ENCODE assay signal across 8 cellular contexts in genomic region chr12:8241917-8242622, GRCh38. TPM values are rescaled to one million over a fixed set of nuclear protein-coding genes. Genes with fewer than 3 reads are reported as not detected.
DNase-seq lines count a peak whose midpoint lies in the region; ATAC-seq and TF ChIP-seq lines count a peak whose summit lies in the region.
"Not testable (repeated sequence)": the region's sequence is repeated elsewhere in the genome, so short reads cannot be mapped to it uniquely, and the experiment has no call there.

No MANE protein-coding gene starts in this region.

- H3K27ac Mint-ChIP-seq in T-helper 17 cell = peak overlapping the region; percentile 34
- H3K27ac Mint-ChIP-seq in activated naive CD4-positive, alpha-beta T cell treated with anti-CD3 and anti-CD28 coated beads, Interleukin-2, amount 10 ng/mL, durations not matched to agents 7 days and 5 days = peak overlapping the region; percentile 76

- DNase-seq in GM06990 (ENCODE audit: extremely low read depth, insufficient read length); T-helper 17 cell; activated naive CD4-positive, alpha-beta T cell treated with anti-CD3 and anti-CD28 coated beads, Interleukin-2, amount 10 ng/mL, durations not matched to agents 7 days and 5 days: not testable (repeated sequence)
- DNase-seq in NAMALWA (ENCODE audit: low spot score) (peak; percentile 88), epithelial cell of esophagus (ENCODE audit: low read depth) (peak; percentile 22), putamen (ENCODE audit: low spot score) (peak; percentile 50)

- H3K9me3 Mint-ChIP-seq in activated naive CD4-positive, alpha-beta T cell treated with anti-CD3 and anti-CD28 coated beads, Interleukin-2, amount 10 ng/mL, durations not matched to agents 7 days and 5 days = not testable (repeated sequence)

- not testable (repeated sequence) for H3K36me3 Mint-ChIP-seq in T-helper 17 cell (ENCODE audit: low read depth); activated naive CD4-positive, alpha-beta T cell treated with anti-CD3 and anti-CD28 coated beads, Interleukin-2, amount 10 ng/mL, durations not matched to agents 7 days and 5 days

- not testable (repeated sequence) for H3K9ac ChIP-seq in liver (ENCODE audit: low read depth in 1 of 2, low read length in 2 of 2)

- CTCF ChIA-PET in activated naive CD4-positive, alpha-beta T cell treated with anti-CD3 and anti-CD28 coated beads, Interleukin-2, amount 10 ng/mL, durations not matched to agents 7 days and 5 days (lab: Charles Lee) = not testable (repeated sequence)

- H3K27ac ChIP-seq in liver (ENCODE audit: low read depth in 1 of 2, low read length in 2 of 2) = peak overlapping the region; percentile 41 to 54
- H3K27ac ChIP-seq in urinary bladder (ENCODE audit: low read depth) = not testable (repeated sequence)

- H3K4me1 Mint-ChIP-seq in T-helper 17 cell = not testable (repeated sequence)
- H3K4me1 Mint-ChIP-seq in activated naive CD4-positive, alpha-beta T cell treated with anti-CD3 and anti-CD28 coated beads, Interleukin-2, amount 10 ng/mL, durations not matched to agents 7 days and 5 days = peaks cover 21% of the 10 kb centered on the region

- H3K4me3 Mint-ChIP-seq in T-helper 17 cell = peak overlapping the region; percentile 91
- peak overlapping the region; percentile 91 for H3K4me3 Mint-ChIP-seq in activated naive CD4-positive, alpha-beta T cell treated with anti-CD3 and anti-CD28 coated beads, Interleukin-2, amount 10 ng/mL, durations not matched to agents 7 days and 5 days

- H3K27me3 Mint-ChIP-seq in T-helper 17 cell = not testable (repeated sequence)
- peaks cover 23% of the 10 kb centered on the region for H3K27me3 Mint-ChIP-seq in activated naive CD4-positive, alpha-beta T cell treated with anti-CD3 and anti-CD28 coated beads, Interleukin-2, amount 10 ng/mL, durations not matched to agents 7 days and 5 days

- TF ChIP-seq CTCF in GM06990 (IDR thresholded peaks at IDR 0.05; ENCODE audit: insufficient read depth, low read length, poor library complexity, severe bottlenecking); epithelial cell of esophagus (IDR thresholded peaks at IDR 0.05; ENCODE audit: insufficient read depth, low read depth, low read length, missing control alignments); liver (IDR thresholded peaks at IDR 0.05; ENCODE audit: low read depth, low read length, missing input control): not testable (repeated sequence)

- not testable (repeated sequence) for TF ChIP-seq RAD21 in liver (IDR thresholded peaks at IDR 0.05)

- H3K9me3 ChIP-seq in T-helper 17 cell (ENCODE audit: control insufficient read depth, low read length, poor library complexity, severe bottlenecking); liver (ENCODE audit: control insufficient read depth in 4 of 4, low read length in 3 of 4): not testable (repeated sequence)

- H3K4me1 ChIP-seq in liver (ENCODE audit: control insufficient read depth in 4 of 4, insufficient read depth in 4 of 4, low read length in 3 of 4); urinary bladder (ENCODE audit: insufficient read depth): not testable (repeated sequence)

- H3K27me3 ChIP-seq in GM06990 (replicated peaks; ENCODE audit: control insufficient read depth, insufficient read depth, low read length); liver (ENCODE audit: control insufficient read depth in 4 of 4, insufficient read depth in 4 of 4, low read length in 3 of 4): not testable (repeated sequence)

- H3K36me3 ChIP-seq in GM06990 (ENCODE audit: control insufficient read depth, insufficient read depth, low read length); liver (ENCODE audit: control insufficient read depth in 4 of 4, insufficient read depth in 3 of 4, low read depth in 1 of 4, low read length in 3 of 4); urinary bladder (ENCODE audit: insufficient read depth): not testable (repeated sequence)

- not testable (repeated sequence) for ATAC-seq in T-helper 17 cell

- 5% methylated on average over 18 of the region's 20 CpGs for WGBS in liver
- WGBS in urinary bladder = 4% methylated on average over 19 of the region's 20 CpGs

- H3K4me3 ChIP-seq in GM06990 (replicated peaks; ENCODE audit: low read depth, low read length) = peak overlapping the region; percentile 66
- H3K4me3 ChIP-seq in epithelial cell of esophagus (ENCODE audit: low read length) = peak overlapping the region; percentile 53
- peak overlapping the region; percentile 32 to 77 (median 76) for H3K4me3 ChIP-seq in liver (ENCODE audit: low read depth in 1 of 3, low read length in 3 of 3)
- peak overlapping the region; percentile 51 for H3K4me3 ChIP-seq in urinary bladder (ENCODE audit: low read depth, low read length)

RNA-seq across cellular contexts. Expression of gene FAM90A1, which starts 14.7 kb away (rescaled TPM):
- under 1 TPM in 1 of 2 donors, not detected in 1; 0.65 TPM for total RNA-seq in T-helper 17 cell
- not detected for total RNA-seq in liver
- not detected for polyA plus RNA-seq in liver
- total RNA-seq in urinary bladder = not detected
- 0.16 TPM for polyA plus RNA-seq in urinary bladder
